ENCODE assay signal across 29 cellular contexts in genomic region chr1:106952766-106953165, GRCh38.
DNase-seq lines count a peak whose midpoint lies in the region; ATAC-seq and TF ChIP-seq lines count a peak whose summit lies in the region.
"Had no signal": no experiment of that assay in that cellular context is flagged by ENCODE, and none has a peak within 500 bp of the region (broad histone marks: within the 10 kb centered on the region; RNA-seq: fewer than 3 reads in every experiment).

No MANE protein-coding gene starts in this region.

- H3K36me3 ChIP-seq in mammary epithelial cell (ENCODE audit: insufficient read depth, low read length), result no peaks in the 10 kb centered on the region
- H3K36me3 ChIP-seq: gastroesophageal sphincter, WERI-Rb-1 had no signal

- POLR2A ChIA-PET in activated CD8-positive, alpha-beta T cell treated with anti-CD3 and anti-CD28 coated beads for 36 hours (lab: Charles Lee), result no interaction called here

- no peak overlapping the region for H2AFZ ChIP-seq in mammary epithelial cell (ENCODE audit: low read depth, low read length)

- H3K9ac ChIP-seq in mammary epithelial cell (ENCODE audit: insufficient read depth, low read length), result no peak overlapping the region

- no peak for TF ChIP-seq CTCF in mammary epithelial cell (conservative IDR thresholded peaks at IDR 0.05 in 1 of 2, IDR thresholded peaks at IDR 0.05 in 1 of 2; ENCODE audit: extremely low read depth in 1 of 2, insufficient read depth in 1 of 2, low read depth in 1 of 2, low read length in 2 of 2)
- TF ChIP-seq CTCF in foreskin keratinocyte (conservative IDR thresholded peaks at IDR 0.05), result no peak
- no peak for TF ChIP-seq CTCF in activated CD8-positive, alpha-beta T cell treated with anti-CD3 and anti-CD28 coated beads for 36 hours (IDR thresholded peaks at IDR 0.05)

- H3K36me3 Mint-ChIP-seq in activated CD8-positive, alpha-beta T cell treated with anti-CD3 and anti-CD28 coated beads for 36 hours (ENCODE audit: low read depth), result no peaks in the 10 kb centered on the region
- H3K36me3 Mint-ChIP-seq: mesothelial cell of epicardium; naive thymus-derived CD4-positive, alpha-beta T cell had no signal

- H3K79me2 ChIP-seq in mammary epithelial cell (ENCODE audit: insufficient read depth, low read length), result no peaks in the 10 kb centered on the region

- no peaks in the 10 kb centered on the region for H3K4me1 ChIP-seq in mammary epithelial cell (ENCODE audit: insufficient read depth, low read length)
- H3K4me1 ChIP-seq in foreskin keratinocyte, result no peaks in the 10 kb centered on the region
- H3K4me1 ChIP-seq: A549, gastroesophageal sphincter had no signal

- H3K4me3 Mint-ChIP-seq in activated CD8-positive, alpha-beta T cell treated with anti-CD3 and anti-CD28 coated beads for 36 hours, result no peak overlapping the region
- H3K4me3 Mint-ChIP-seq: activated CD4-positive, alpha-beta T cell treated with anti-CD3 and anti-CD28 coated beads, Interleukin-2, amount 10 ng/mL, durations not matched to agents 7 days and 5 days; mesothelial cell of epicardium; naive thymus-derived CD4-positive, alpha-beta T cell had no signal

- no peak overlapping the region for H3K27ac Mint-ChIP-seq in activated CD8-positive, alpha-beta T cell treated with anti-CD3 and anti-CD28 coated beads for 36 hours
- H3K27ac Mint-ChIP-seq: activated CD4-positive, alpha-beta T cell treated with anti-CD3 and anti-CD28 coated beads, Interleukin-2, amount 10 ng/mL, durations not matched to agents 7 days and 5 days; mesothelial cell of epicardium; naive thymus-derived CD4-positive, alpha-beta T cell had no signal

- no peaks in the 10 kb centered on the region for H3K4me1 Mint-ChIP-seq in activated CD8-positive, alpha-beta T cell treated with anti-CD3 and anti-CD28 coated beads for 36 hours (ENCODE audit: low read depth)
- H3K4me1 Mint-ChIP-seq: activated CD4-positive, alpha-beta T cell treated with anti-CD3 and anti-CD28 coated beads, Interleukin-2, amount 10 ng/mL, durations not matched to agents 7 days and 5 days; mesothelial cell of epicardium; naive thymus-derived CD4-positive, alpha-beta T cell had no signal

- no peak overlapping the region for H3K4me2 ChIP-seq in mammary epithelial cell (ENCODE audit: insufficient read depth, low read depth, low read length)
- H3K4me2 ChIP-seq: A549 had no signal

- 90% methylated on average over 1 of the region's 1 CpG for WGBS in mammary epithelial cell (ENCODE audit: low coverage, missing lambda C conversion rate)

- dilution Hi-C loops in mammary epithelial cell (cut with HindIII; ENCODE audit: low sequenced_read_pairs), result loop anchor here (5.0 kb wide), 2 partner anchors 80 kb away; no protein-coding TSS in a partner anchor

- no peak overlapping the region for H3K4me3 ChIP-seq in mammary epithelial cell (replicated peaks in 1 of 3; ENCODE audit: insufficient read depth in 1 of 3, low read depth in 2 of 3, low read length in 3 of 3)
- H3K4me3 ChIP-seq: A549, gastroesophageal sphincter, skin epidermis had no signal

- CTCF ChIA-PET in mammary epithelial cell (lab: Charles Lee; ENCODE audit: low non-redundant PET), result no interaction called here
- CTCF ChIA-PET in activated CD8-positive, alpha-beta T cell treated with anti-CD3 and anti-CD28 coated beads for 36 hours (lab: Charles Lee), result no interaction called here

- in situ Hi-C loops in mammary epithelial cell (cut with MboI; ENCODE audit: low sequenced_read_pairs in 2 of 2), result loop anchor here in 1 of 2 donors (25.0 kb wide), 1 partner anchor 185 kb away; the partner anchor contains the start of gene NTNG1

- H3K27ac ChIP-seq in mammary epithelial cell (ENCODE audit: insufficient read depth, low read depth, low read length), result no peak overlapping the region
- no peak overlapping the region for H3K27ac ChIP-seq in foreskin keratinocyte
- H3K27ac ChIP-seq: A549, gastroesophageal sphincter, skin epidermis, WERI-Rb-1 had no signal

- no TSS peak for BruUV-seq in mammary epithelial cell (replicated peaks; lab: Mats Ljungman, UMichigan)

- DNase-seq in EH (ENCODE audit: low read depth), result peak; percentile 4
- DNase-seq in HT1080 (ENCODE audit: low read depth), result peak; percentile 61
- DNase-seq in mammary epithelial cell, result peak; percentile 23
- peak; percentile 13 to 49 for DNase-seq in foreskin keratinocyte
- DNase-seq in NCI-H526 (lab: John Stamatoyannopoulos, UW), result no peak
- DNase-seq in NCI-H1417 treated with DMSO at 0.1 percent for 48 hours (lab: John Stamatoyannopoulos, UW), result no peak
- no peak for DNase-seq in AML-193 (lab: John Stamatoyannopoulos, UW)
- DNase-seq in activated CD8-positive, alpha-beta T cell treated with anti-CD3 and anti-CD28 coated beads for 36 hours, result no peak
- DNase-seq: activated CD4-positive, alpha-beta T cell treated with anti-CD3 and anti-CD28 coated beads, Interleukin-2, amount 10 ng/mL, durations not matched to agents 7 days and 5 days; activated naive CD4-positive, alpha-beta T cell treated with anti-CD3 and anti-CD28 coated beads, Interleukin-2, amount 50 U/mL, for 16 hours; amygdala; central memory CD4-positive, alpha-beta T cell; DMS79; hypothalamus; KG1; left ventricle myocardium superior; naive thymus-derived CD4-positive, alpha-beta T cell; NCI-H1048; NCI-H187 treated with DMSO at 0.1 percent for 48 hours; NCI-H748 treated with DMSO at 0.1 percent for 48 hours; occipital lobe; stimulated activated CD4-positive, alpha-beta T cell treated with anti-CD3 and anti-CD28 coated beads, Interleukin-2, amount 100 ng/mL, for 24 hours; substantia nigra; WERI-Rb-1 had no signal

- H3K27me3 ChIP-seq in mammary epithelial cell (ENCODE audit: insufficient read depth, low read length) (peaks cover 4% of the 10 kb centered on the region), foreskin keratinocyte (no peaks in the 10 kb centered on the region)
- H3K27me3 ChIP-seq: gastroesophageal sphincter had no signal

- H3K9me3 Mint-ChIP-seq in activated CD8-positive, alpha-beta T cell treated with anti-CD3 and anti-CD28 coated beads for 36 hours, result no peaks in the 10 kb centered on the region
- H3K9me3 Mint-ChIP-seq: activated CD4-positive, alpha-beta T cell treated with anti-CD3 and anti-CD28 coated beads, Interleukin-2, amount 10 ng/mL, durations not matched to agents 7 days and 5 days; mesothelial cell of epicardium had no signal

- H4K20me1 ChIP-seq in mammary epithelial cell (ENCODE audit: insufficient read depth, low read length), result no peaks in the 10 kb centered on the region

- H3K9me3 ChIP-seq in mammary epithelial cell (replicated peaks; ENCODE audit: insufficient read depth, low read length), result no peaks in the 10 kb centered on the region
- H3K9me3 ChIP-seq: A549, gastroesophageal sphincter had no signal

- H3K27me3 Mint-ChIP-seq in activated CD8-positive, alpha-beta T cell treated with anti-CD3 and anti-CD28 coated beads for 36 hours, result peaks cover 2% of the 10 kb centered on the region
- H3K27me3 Mint-ChIP-seq: activated CD4-positive, alpha-beta T cell treated with anti-CD3 and anti-CD28 coated beads, Interleukin-2, amount 10 ng/mL, durations not matched to agents 7 days and 5 days had no signal

- intact Hi-C loops in mammary epithelial cell (cut with micrococcal nuclease), result no loop called here
- intact Hi-C loops in activated CD8-positive, alpha-beta T cell treated with anti-CD3 and anti-CD28 coated beads for 36 hours (cut with micrococcal nuclease), result no loop called here

- peak; percentile 86 for ATAC-seq in foreskin keratinocyte
- no peak for ATAC-seq in activated CD8-positive, alpha-beta T cell treated with anti-CD3 and anti-CD28 coated beads for 36 hours
- ATAC-seq: A549; gastroesophageal sphincter; HCT116; left ventricle myocardium superior; naive thymus-derived CD4-positive, alpha-beta T cell had no signal

Comparison
In these comparisons a context has a peak if more than half of its experiments do, and no peak if none do; other contexts are left out.
1. DNase-seq: peak in EH (single experiment), HT1080 (single experiment), mammary epithelial cell (single experiment) and foreskin keratinocyte (2 of 2); none in NCI-H526 (0 of 2), NCI-H1417 treated with DMSO at 0.1 percent for 48 hours (single experiment), AML-193 (0 of 2) and activated CD8-positive, alpha-beta T cell treated with anti-CD3 and anti-CD28 coated beads for 36 hours (single experiment).